ENCODE assay signal across 3 cellular contexts in genomic region chr2:71484354-71484753, GRCh38.
"Had no signal": no experiment of that assay in that cellular context is flagged by ENCODE, and none has a peak within 500 bp of the region (broad histone marks: within the 10 kb centered on the region; RNA-seq: fewer than 3 reads in every experiment).

No MANE protein-coding gene starts in this region.

- H3K4me3 ChIP-seq: GM12878 had no signal

- DNase-seq: GDM1, GF-D8 had no signal

- ATAC-seq: GM12878 had no signal
